35 cellular contexts compared by ENCODE assay signal in the genomic region with DNA sequence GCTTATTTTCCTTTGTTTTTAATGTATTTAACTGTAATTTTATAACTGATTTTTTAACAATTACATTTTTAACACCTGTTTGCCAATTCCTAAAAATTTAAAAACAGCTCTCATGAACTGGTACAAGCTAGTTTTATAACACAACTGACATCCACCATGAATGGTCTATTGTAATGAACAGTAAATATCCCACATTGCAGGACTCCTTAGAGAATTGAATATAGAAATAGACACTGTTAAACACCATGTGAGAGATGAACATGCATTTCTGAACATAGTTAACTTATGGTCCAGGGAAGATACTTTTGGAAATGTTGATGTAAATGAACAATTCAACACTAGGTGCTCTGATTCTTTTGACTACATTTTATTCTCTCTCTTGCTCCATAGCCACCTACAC.
DNase-seq lines count a peak whose midpoint lies in the region; ATAC-seq and TF ChIP-seq lines count a peak whose summit lies in the region.
"Had no signal": no experiment of that assay in that cellular context is flagged by ENCODE, and none has a peak within 500 bp of the region (broad histone marks: within the 10 kb centered on the region; RNA-seq: fewer than 3 reads in every experiment).

No MANE protein-coding gene starts in this region.

- no peak overlapping the region for H3K14ac ChIP-seq in mesenchymal stem cell (ENCODE audit: low read length in 2 of 2)

- no peak overlapping the region for H2BK120ac ChIP-seq in mesenchymal stem cell (ENCODE audit: low read depth, low read length)

- H3K36me3 ChIP-seq in body of pancreas (replicated peaks in 1 of 2; ENCODE audit: insufficient read depth in 1 of 2, low read depth in 2 of 2) (no peaks in the 10 kb centered on the region), mesenchymal stem cell (ENCODE audit: control insufficient read depth in 1 of 2, insufficient read depth in 2 of 2, low read depth in 1 of 2, low read length in 2 of 2) (no peaks in the 10 kb centered on the region)
- H3K36me3 ChIP-seq: BE2C; BLaER1; BLaER1 treated with 17β-estradiol and CSF1 and Interleukin-3, amounts not matched to agents 10 nM and 100 nM had no signal

- in situ Hi-C loops in SK-MEL-5 (cut with HindIII; ENCODE audit: low pct_unique_long_range_greater_than_20kb, low sequenced_read_pairs) = no loop called here

- no peaks in the 10 kb centered on the region for H3K27me3 ChIP-seq in body of pancreas
- H3K27me3 ChIP-seq in mesenchymal stem cell (ENCODE audit: control insufficient read depth in 1 of 2, insufficient read depth in 1 of 2, low read length in 2 of 2) = no peaks in the 10 kb centered on the region
- H3K27me3 ChIP-seq: BLaER1; BLaER1 treated with 17β-estradiol and CSF1 and Interleukin-3, amounts not matched to agents 10 nM and 100 nM had no signal

- no peak overlapping the region for H3K23ac ChIP-seq in mesenchymal stem cell (ENCODE audit: low read length in 2 of 2)

- H4K8ac ChIP-seq in mesenchymal stem cell (ENCODE audit: low read length) = no peak overlapping the region

- H3K4me1 Mint-ChIP-seq in nephron (peaks cover 26% of the 10 kb centered on the region), nephron progenitor cell (peaks cover 48% of the 10 kb centered on the region)
- H3K4me1 Mint-ChIP-seq: B cell; CD14-positive monocyte; CD4-positive, alpha-beta memory T cell; CD4-positive, CD25-positive, alpha-beta regulatory T cell; CD8-positive, alpha-beta memory T cell had no signal

- no peak overlapping the region for H2AK5ac ChIP-seq in mesenchymal stem cell (ENCODE audit: low read length, severe bottlenecking)

- H3K4ac ChIP-seq in mesenchymal stem cell (ENCODE audit: low read depth in 1 of 2, low read length in 2 of 2) = no peak overlapping the region

- no peak overlapping the region for H4K91ac ChIP-seq in mesenchymal stem cell (ENCODE audit: low read length)

- H3K9me3 Mint-ChIP-seq in nephron (no peaks in the 10 kb centered on the region), nephron progenitor cell (peaks cover 5% of the 10 kb centered on the region)
- H3K9me3 Mint-ChIP-seq: CD4-positive, alpha-beta memory T cell; CD4-positive, alpha-beta T cell; CD8-positive, alpha-beta memory T cell; CD8-positive, alpha-beta T cell had no signal

- no peak overlapping the region for H2BK15ac ChIP-seq in mesenchymal stem cell (ENCODE audit: low read depth, poor library complexity, severe bottlenecking)

- H3K4me1 ChIP-seq in body of pancreas (no peaks in the 10 kb centered on the region), mesenchymal stem cell (ENCODE audit: control insufficient read depth, insufficient read depth, low read depth, low read length) (peaks cover 5% of the 10 kb centered on the region)
- H3K4me1 ChIP-seq: A549; BE2C; BLaER1; BLaER1 treated with 17β-estradiol and CSF1 and Interleukin-3, amounts not matched to agents 10 nM and 100 nM had no signal

- no peak overlapping the region for H3K4me3 Mint-ChIP-seq in nephron
- no peak overlapping the region for H3K4me3 Mint-ChIP-seq in nephron progenitor cell
- H3K4me3 Mint-ChIP-seq: B cell; CD14-positive monocyte; CD4-positive, alpha-beta memory T cell; CD4-positive, alpha-beta T cell; CD4-positive, CD25-positive, alpha-beta regulatory T cell; CD8-positive, alpha-beta memory T cell; CD8-positive, alpha-beta T cell had no signal

- peaks cover 4% of the 10 kb centered on the region for H3K36me3 Mint-ChIP-seq in nephron (ENCODE audit: low read depth)
- H3K36me3 Mint-ChIP-seq in nephron progenitor cell (ENCODE audit: low read depth) = peaks cover 18% of the 10 kb centered on the region
- H3K36me3 Mint-ChIP-seq: CD14-positive monocyte had no signal

- no peak for ATAC-seq in body of pancreas
- ATAC-seq: A549; CD8-positive, alpha-beta T cell had no signal

- intact Hi-C loops in body of pancreas (cut with DNase I) = no loop called here

- H3K9ac ChIP-seq in mesenchymal stem cell (ENCODE audit: low read length) = no peak overlapping the region
- H3K9ac ChIP-seq: BLaER1; BLaER1 treated with 17β-estradiol and CSF1 and Interleukin-3, amounts not matched to agents 10 nM and 100 nM had no signal

- peak overlapping the region in 2 of 3 experiments; percentile 7 to 82 for H3K27ac Mint-ChIP-seq in nephron
- peak overlapping the region; percentile 57 for H3K27ac Mint-ChIP-seq in nephron progenitor cell
- H3K27ac Mint-ChIP-seq: B cell; CD14-positive monocyte; CD4-positive, alpha-beta memory T cell; CD4-positive, alpha-beta T cell; CD4-positive, CD25-positive, alpha-beta regulatory T cell; CD8-positive, alpha-beta memory T cell; CD8-positive, alpha-beta T cell had no signal

- H3K27ac ChIP-seq in body of pancreas = no peak overlapping the region
- H3K27ac ChIP-seq in mesenchymal stem cell (ENCODE audit: low read length, poor library complexity, severe bottlenecking) = no peak overlapping the region
- H3K27ac ChIP-seq: 22Rv1; A549; BLaER1; BLaER1 treated with 17β-estradiol and CSF1 and Interleukin-3, amounts not matched to agents 10 nM and 100 nM; C4-2B had no signal

- no peak for TF ChIP-seq POLR2A in body of pancreas (IDR thresholded peaks at IDR 0.05)

- no peak overlapping the region for H2BK5ac ChIP-seq in mesenchymal stem cell (ENCODE audit: low read depth, low read length, poor library complexity, severe bottlenecking)

- H2BK12ac ChIP-seq in mesenchymal stem cell (ENCODE audit: low read length in 2 of 2) = no peak overlapping the region

- no peak overlapping the region for H2AFZ ChIP-seq in mesenchymal stem cell (ENCODE audit: low read depth, low read length)

- H3K9me3 ChIP-seq in body of pancreas = no peaks in the 10 kb centered on the region
- H3K9me3 ChIP-seq in mesenchymal stem cell (ENCODE audit: control insufficient read depth, low read length) = no peaks in the 10 kb centered on the region
- H3K9me3 ChIP-seq: A549, BE2C, BLaER1, Caco-2 had no signal

- peaks cover 10% of the 10 kb centered on the region for H3K27me3 Mint-ChIP-seq in nephron (ENCODE audit: low read depth)
- peaks cover 8% of the 10 kb centered on the region for H3K27me3 Mint-ChIP-seq in nephron progenitor cell (ENCODE audit: low read depth, poor library complexity)
- H3K27me3 Mint-ChIP-seq: CD4-positive, alpha-beta T cell; CD4-positive, CD25-positive, alpha-beta regulatory T cell had no signal

- DNase-seq in COLO829 (ENCODE audit: low spot score) (peak; percentile 65), SK-MEL-5 (ENCODE audit: low read depth, low spot score) (peak; percentile 67), nephron progenitor cell (no peak), globus pallidus (ENCODE audit: low spot score) (no peak), body of pancreas (no peak), mesenchymal stem cell (no peak), GM03348 (ENCODE audit: low spot score) (no peak)
- DNase-seq: 8988T; ACHN; AML-193; BE2C; C1 segment of cervical spinal cord; Caco-2; Calu3; CD4-positive, alpha-beta memory T cell; CD4-positive, alpha-beta T cell; CD4-positive, CD25-positive, alpha-beta regulatory T cell; CD8-positive, alpha-beta memory T cell; CD8-positive, alpha-beta T cell; COR-L47; DMS 273 treated with DMSO at 0.1 percent for 48 hours; DMS153; DMS53; DMS79; DMS79 treated with DMSO at 0.1 percent for 48 hours; DND-41; EL had no signal

- no peak overlapping the region for H3K4me2 ChIP-seq in mesenchymal stem cell (ENCODE audit: low read length, poor library complexity, severe bottlenecking)
- H3K4me2 ChIP-seq: A549; BLaER1; BLaER1 treated with 17β-estradiol and CSF1 and Interleukin-3, amounts not matched to agents 10 nM and 100 nM had no signal

- no peak overlapping the region for H3K18ac ChIP-seq in mesenchymal stem cell (ENCODE audit: low read depth in 1 of 2, low read length in 2 of 2)

- TF ChIP-seq CTCF in nephron (IDR thresholded peaks at IDR 0.05; ENCODE audit: unreplicated experiment in 3 of 3) (no peak), nephron progenitor cell (IDR thresholded peaks at IDR 0.05) (no peak), body of pancreas (IDR thresholded peaks at IDR 0.05) (no peak)

- H3K79me1 ChIP-seq in mesenchymal stem cell (replicated peaks; ENCODE audit: low read length, poor library complexity, severe bottlenecking) = no peaks in the 10 kb centered on the region

- no peak overlapping the region for H3K4me3 ChIP-seq in body of pancreas
- no peak overlapping the region for H3K4me3 ChIP-seq in mesenchymal stem cell (ENCODE audit: insufficient read depth in 1 of 2, low read depth in 1 of 2, low read length in 2 of 2)
- H3K4me3 ChIP-seq: A549; BLaER1; BLaER1 treated with 17β-estradiol and CSF1 and Interleukin-3, amounts not matched to agents 10 nM and 100 nM had no signal

Comparison
In these comparisons a context has a peak if more than half of its experiments do, and no peak if none do; other contexts are left out.
1. DNase-seq: peak in COLO829 (single experiment) and SK-MEL-5 (single experiment); none in nephron progenitor cell (single experiment), globus pallidus (single experiment), body of pancreas (0 of 4), mesenchymal stem cell (single experiment) and GM03348 (single experiment).